16 cellular contexts compared by ENCODE assay signal in genomic region chr14:31435276-31435675, GRCh38. TPM values are rescaled to one million over a fixed set of nuclear protein-coding genes. Genes with fewer than 3 reads are reported as not detected.
DNase-seq lines count a peak whose midpoint lies in the region; ATAC-seq and TF ChIP-seq lines count a peak whose summit lies in the region.
"Had no signal": no experiment of that assay in that cellular context is flagged by ENCODE, and none has a peak within 500 bp of the region (broad histone marks: within the 10 kb centered on the region; RNA-seq: fewer than 3 reads in every experiment).

No MANE protein-coding gene starts in this region.

- H3K36me3 ChIP-seq in gastroesophageal sphincter (no peaks in the 10 kb centered on the region), suprapubic skin (no peaks in the 10 kb centered on the region)

- TF ChIP-seq EP300 in gastroesophageal sphincter (IDR thresholded peaks at IDR 0.05) (no peak), suprapubic skin (IDR thresholded peaks at IDR 0.05) (no peak)

- H3K27ac ChIP-seq in gastroesophageal sphincter (peak overlapping the region in 3 of 4 donors; percentile 35 to 44 (median 38)), suprapubic skin (peak overlapping the region; percentile 63)
- H3K27ac ChIP-seq: body of pancreas, SK-N-MC had no signal

- peak; percentile 95 for DNase-seq in GM04503 (ENCODE audit: low read depth)
- peak; percentile 88 for DNase-seq in amniotic epithelial cell (ENCODE audit: low read depth)
- no peak for DNase-seq in suprapubic skin (ENCODE audit: low spot score in 2 of 2)
- DNase-seq in NCI-H1436 treated with DMSO at 0.1 percent for 48 hours (lab: John Stamatoyannopoulos, UW): no peak
- DNase-seq in COLO829 (ENCODE audit: low spot score): no peak
- no peak for DNase-seq in NCI-H82 (lab: John Stamatoyannopoulos, UW)
- DNase-seq: body of pancreas; effector memory CD4-positive, alpha-beta T cell; glutamatergic neuron; NCI-H2227 treated with DMSO at 0.1 percent for 48 hours had no signal

- H3K4me1 ChIP-seq in gastroesophageal sphincter: peaks cover 0 to 13% (median 6%) of the 10 kb centered on the region in 3 donors
- peaks cover 12% of the 10 kb centered on the region for H3K4me1 ChIP-seq in suprapubic skin
- H3K4me1 ChIP-seq: body of pancreas had no signal

- no peak for TF ChIP-seq CTCF in gastroesophageal sphincter (IDR thresholded peaks at IDR 0.05)
- no peak for TF ChIP-seq CTCF in suprapubic skin (IDR thresholded peaks at IDR 0.05)

- ATAC-seq in gastroesophageal sphincter: peak; percentile 61
- ATAC-seq: body of pancreas, HepG2 had no signal

- H3K4me3 ChIP-seq in gastroesophageal sphincter: no peak overlapping the region
- H3K4me3 ChIP-seq in suprapubic skin: no peak overlapping the region
- H3K4me3 ChIP-seq: body of pancreas, SK-N-MC, tibial nerve had no signal

- no peak for TF ChIP-seq POLR2A in gastroesophageal sphincter (IDR thresholded peaks at IDR 0.05)
- TF ChIP-seq POLR2A in suprapubic skin (IDR thresholded peaks at IDR 0.05): no peak

- H3K27me3 ChIP-seq in gastroesophageal sphincter: no peaks in the 10 kb centered on the region
- no peaks in the 10 kb centered on the region for H3K27me3 ChIP-seq in suprapubic skin
- H3K27me3 ChIP-seq: body of pancreas, tibial nerve had no signal

- H3K9me3 ChIP-seq in gastroesophageal sphincter (no peaks in the 10 kb centered on the region), suprapubic skin (no peaks in the 10 kb centered on the region)
- H3K9me3 ChIP-seq: body of pancreas had no signal

RNA-seq across cellular contexts. Expression of gene HEATR5A, which starts 14.9 kb away (rescaled TPM):
- total RNA-seq in gastroesophageal sphincter (10 to 100 TPM; 33.8 to 39.9 (median 35.5) TPM), suprapubic skin (10 to 100 TPM; 11.0 to 21.6 (median 14.0) TPM)

RNA-seq across cellular contexts. Expression of gene DTD2, which starts 22.0 kb away (rescaled TPM):
- 10 to 100 TPM; 21.3 to 31.1 (median 28.1) TPM for total RNA-seq in gastroesophageal sphincter
- total RNA-seq in suprapubic skin: 10 to 100 TPM; 21.4 to 34.9 (median 24.8) TPM

RNA-seq across cellular contexts. Expression of gene GPR33, which starts 52.6 kb away (rescaled TPM):
- total RNA-seq in gastroesophageal sphincter (not detected), suprapubic skin (not detected)
- total RNA-seq: body of pancreas, HepG2, OCI-LY7, posterior vena cava, tibial nerve had no signal

Comparison
In these comparisons a context has a peak if more than half of its experiments do, and no peak if none do; other contexts are left out.
1. DNase-seq: peak in GM04503 (single experiment) and amniotic epithelial cell (single experiment); none in suprapubic skin (0 of 2), NCI-H1436 treated with DMSO at 0.1 percent for 48 hours (single experiment), COLO829 (single experiment) and NCI-H82 (single experiment).